19 cellular contexts compared by ENCODE assay signal in the genomic region with DNA sequence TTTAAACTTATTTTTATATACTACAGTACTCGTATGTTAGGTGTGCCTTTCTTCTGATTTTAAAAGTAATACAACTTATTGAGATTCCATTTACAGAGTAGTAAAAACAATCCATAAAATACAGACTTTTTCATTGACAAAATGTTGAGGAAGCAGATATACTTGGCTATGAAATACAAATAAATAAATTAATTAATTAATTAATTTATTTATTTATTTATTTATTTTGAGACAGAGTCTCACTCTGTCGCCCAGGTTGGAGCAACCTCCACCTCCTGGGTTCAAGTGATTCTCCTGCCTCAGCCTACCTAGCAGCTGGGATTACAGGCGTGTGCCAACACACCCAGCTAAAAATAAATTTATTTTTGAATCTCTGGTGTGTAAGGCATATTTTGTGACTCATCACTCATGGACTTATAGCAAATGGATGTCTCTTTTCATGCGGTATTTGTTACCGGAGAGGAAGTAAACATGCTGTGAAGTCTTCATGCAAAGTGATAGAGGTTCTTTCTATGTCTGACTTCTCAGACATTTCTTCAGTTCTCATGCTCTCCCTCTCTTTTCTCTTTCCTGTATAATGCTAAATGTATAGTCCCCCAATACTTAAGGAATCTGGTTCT. TPM values are rescaled to one million over a fixed set of nuclear protein-coding genes. Genes with fewer than 3 reads are reported as not detected.
DNase-seq lines count a peak whose midpoint lies in the region; FAIRE-seq and TF ChIP-seq lines count a peak whose summit lies in the region.
"Had no signal": no experiment of that assay in that cellular context is flagged by ENCODE, and none has a peak within 500 bp of the region (broad histone marks: within the 10 kb centered on the region; RNA-seq: fewer than 3 reads in every experiment).

No MANE protein-coding gene starts in this region.

- 76% methylated on average over 5 of the region's 5 CpGs for WGBS in suprapubic skin

- H3K4me2 ChIP-seq in keratinocyte (ENCODE audit: control insufficient read depth, extremely low read depth, insufficient read depth, low read depth, low read length), result peak overlapping the region; percentile 36
- H3K4me2 ChIP-seq: BLaER1 had no signal

- dilution Hi-C loops in keratinocyte (cut with MboI; ENCODE audit: extremely low pct_ligation_motif_present, low sequenced_read_pairs), result no loop called here

- TF ChIP-seq POLR2A in suprapubic skin (IDR thresholded peaks at IDR 0.05), result no peak

- in situ Hi-C loops in astrocyte of the spinal cord (cut with HindIII; ENCODE audit: low sequenced_read_pairs), result no loop called here

- no peaks in the 10 kb centered on the region for H3K36me3 ChIP-seq in A673 (ENCODE audit: insufficient read depth, low read length, poor library complexity, severe bottlenecking)
- H3K36me3 ChIP-seq in keratinocyte (ENCODE audit: control insufficient read depth in 2 of 2, extremely low read depth in 1 of 2, insufficient read depth in 2 of 2, low read length in 2 of 2), result no peaks in the 10 kb centered on the region
- no peaks in the 10 kb centered on the region for H3K36me3 ChIP-seq in suprapubic skin
- H3K36me3 ChIP-seq: BLaER1 had no signal

- H3K27me3 ChIP-seq in A673 (replicated peaks; ENCODE audit: insufficient read depth, low read depth, low read length, poor library complexity), result no peaks in the 10 kb centered on the region
- H3K27me3 ChIP-seq in keratinocyte (ENCODE audit: control insufficient read depth, extremely low read depth, insufficient read depth, low read length), result no peaks in the 10 kb centered on the region
- H3K27me3 ChIP-seq in dorsolateral prefrontal cortex, result no peaks in the 10 kb centered on the region
- H3K27me3 ChIP-seq in suprapubic skin, result no peaks in the 10 kb centered on the region
- H3K27me3 ChIP-seq: BLaER1 had no signal

- no peak overlapping the region for H3K9ac ChIP-seq in keratinocyte (ENCODE audit: control insufficient read depth, extremely low read depth, insufficient read depth, low read length)
- H3K9ac ChIP-seq: BLaER1 had no signal

- POLR2A ChIA-PET in A673 (lab: Charles Lee; ENCODE audit: low non-redundant PET), result no interaction called here

- TF ChIP-seq CTCF in A673 (conservative IDR thresholded peaks at IDR 0.05; ENCODE audit: low read depth, low read length) (no peak), astrocyte of the spinal cord (IDR thresholded peaks at IDR 0.05; ENCODE audit: low read depth, low read length) (no peak), keratinocyte (optimal IDR thresholded peaks at IDR 0.05 in 1 of 3, IDR thresholded peaks at IDR 0.05 in 1 of 3, conservative IDR thresholded peaks at IDR 0.05 in 1 of 3; ENCODE audit: extremely low read depth in 1 of 3, insufficient read depth in 2 of 3, low read length in 3 of 3) (no peak), dorsolateral prefrontal cortex (IDR thresholded peaks at IDR 0.05 in 54 of 56, conservative IDR thresholded peaks at IDR 0.05 in 2 of 56; ENCODE audit: low read depth in 1 of 56, partially characterized antibody in 56 of 56) (no peak), suprapubic skin (IDR thresholded peaks at IDR 0.05) (no peak)

- no peak for TF ChIP-seq EP300 in suprapubic skin (IDR thresholded peaks at IDR 0.05)

- CTCF ChIA-PET in A673 (lab: Charles Lee), result no interaction called here

- intact Hi-C loops in A673 (cut with micrococcal nuclease; ENCODE audit: unreplicated experiment) (no loop called here), dorsolateral prefrontal cortex (cut with DNase I) (loop anchor here in 1 of 2 donors (10.0 kb wide), 1 partner anchor 176 kb away; the partner anchor contains the start of gene EFCAB10)

- DNase-seq in A673 (ENCODE audit: low spot score) (peak; percentile 66), HPDE6-E6E7 (ENCODE audit: extremely low spot score) (peak; percentile 14), astrocyte of the spinal cord (ENCODE audit: low read depth, low spot score) (peak; percentile 8), keratinocyte (ENCODE audit: low read depth, low spot score) (no peak), dorsolateral prefrontal cortex (no peak), suprapubic skin (ENCODE audit: low spot score in 2 of 2) (no peak), COLO829 (ENCODE audit: low spot score) (no peak)
- DNase-seq: CD4-positive, alpha-beta memory T cell; GF-D8; KG1; NCI-H1694; NCI-H2081 treated with DMSO at 0.1 percent for 48 hours; NCI-H446; NCI-H526; Right ventricle myocardium superior; SW 1271 had no signal

- H2AFZ ChIP-seq in keratinocyte (ENCODE audit: control insufficient read depth, low read length), result peak overlapping the region; percentile 12

- no peak overlapping the region for H3K4me3 ChIP-seq in A673 (ENCODE audit: low read depth, low read length, poor library complexity, severe bottlenecking)
- H3K4me3 ChIP-seq in astrocyte of the spinal cord (ENCODE audit: low read depth, low read length), result no peak overlapping the region
- H3K4me3 ChIP-seq in keratinocyte (ENCODE audit: control insufficient read depth in 2 of 3, extremely low read depth in 1 of 3, insufficient read depth in 2 of 3, low read depth in 1 of 3, low read length in 3 of 3), result no peak overlapping the region
- H3K4me3 ChIP-seq in dorsolateral prefrontal cortex, result no peak overlapping the region
- no peak overlapping the region for H3K4me3 ChIP-seq in suprapubic skin
- H3K4me3 ChIP-seq: BLaER1 had no signal

- H3K9me3 ChIP-seq in A673 (ENCODE audit: low read depth, low read length, poor library complexity, severe bottlenecking) (no peaks in the 10 kb centered on the region), keratinocyte (ENCODE audit: control insufficient read depth, low read depth, low read length) (no peaks in the 10 kb centered on the region), suprapubic skin (no peaks in the 10 kb centered on the region)
- H3K9me3 ChIP-seq: BLaER1 had no signal

- no peaks in the 10 kb centered on the region for H4K20me1 ChIP-seq in keratinocyte (ENCODE audit: control insufficient read depth, extremely low read depth, insufficient read depth, low read length)
- H4K20me1 ChIP-seq: BLaER1 had no signal

- no peak overlapping the region for H3K27ac ChIP-seq in A673 (ENCODE audit: low read depth, low read length, poor library complexity, severe bottlenecking)
- no peak overlapping the region for H3K27ac ChIP-seq in keratinocyte (ENCODE audit: control insufficient read depth, insufficient read depth, low read length)
- no peak overlapping the region for H3K27ac ChIP-seq in dorsolateral prefrontal cortex
- no peak overlapping the region for H3K27ac ChIP-seq in suprapubic skin
- H3K27ac ChIP-seq: BLaER1 had no signal

- FAIRE-seq in keratinocyte (lab: Jason Lieb, UNC), result no peak
- FAIRE-seq: H1, HepG2 had no signal

- H3K4me1 ChIP-seq in A673 (ENCODE audit: insufficient read depth, low read length, poor library complexity, severe bottlenecking) (no peaks in the 10 kb centered on the region), keratinocyte (ENCODE audit: control insufficient read depth, extremely low read depth, insufficient read depth, low read length) (peaks cover 3% of the 10 kb centered on the region), suprapubic skin (no peaks in the 10 kb centered on the region)
- H3K4me1 ChIP-seq: BLaER1 had no signal

- H3K79me2 ChIP-seq in keratinocyte (ENCODE audit: control insufficient read depth, insufficient read depth, low read length), result no peaks in the 10 kb centered on the region

- H3K9me1 ChIP-seq in keratinocyte (ENCODE audit: control insufficient read depth, extremely low read depth, insufficient read depth, low read length), result no peaks in the 10 kb centered on the region

- no TSS peak for BruUV-seq in A673 (replicated peaks; lab: Mats Ljungman, UMichigan)

RNA-seq across cellular contexts. Expression of gene SRPK2, which starts 20.2 kb away (rescaled TPM):
- total RNA-seq in A673 (2021), result 57.8 and 59.8 TPM in 2 replicates
- 26.6 to 40.2 TPM (median 32.7 TPM) in 3 replicates for polyA plus RNA-seq in keratinocyte
- 72.0 TPM for polyA plus RNA-seq in keratinocyte (2011; ENCODE audit: low read depth)
- 27.9 and 36.1 TPM in 2 replicates for polyA plus RNA-seq in keratinocyte (2011; cell fraction: cytosol; rRNA removed)
- 45.9 and 47.2 TPM in 2 replicates for polyA plus RNA-seq in keratinocyte (2011; cell fraction: nucleus; rRNA removed)
- polyA plus RNA-seq in keratinocyte (2012; ENCODE audit: low replicate concordance), result 37.8 and 50.5 TPM in 2 replicates
- 22.2 to 50.0 TPM (median 27.8 TPM) in 3 replicates for polyA minus RNA-seq in keratinocyte
- polyA minus RNA-seq in keratinocyte (2011; cell fraction: cytosol; rRNA and poly(A)+ RNA removed), result 22.3 TPM
- 45.9 and 90.8 TPM in 2 replicates for polyA minus RNA-seq in keratinocyte (2011; cell fraction: nucleus; rRNA and poly(A)+ RNA removed)
- total RNA-seq in dorsolateral prefrontal cortex, result 100 to 1,000 TPM; 135 to 282 (median 233) TPM
- 10 to 100 TPM; 61.7 to 89.1 (median 78.4) TPM for total RNA-seq in suprapubic skin

Comparison
In these comparisons a context has a peak if more than half of its experiments do, and no peak if none do; other contexts are left out.
1. DNase-seq: peak in A673 (single experiment), HPDE6-E6E7 (single experiment) and astrocyte of the spinal cord (single experiment); none in keratinocyte (single experiment), dorsolateral prefrontal cortex (0 of 10), suprapubic skin (0 of 2) and COLO829 (single experiment).